17 cellular contexts compared by ENCODE assay signal in genomic region chr19:10987621-10988297, GRCh38. TPM values are rescaled to one million over a fixed set of nuclear protein-coding genes. Genes with fewer than 3 reads are reported as not detected.
DNase-seq lines count a peak whose midpoint lies in the region; ATAC-seq and TF ChIP-seq lines count a peak whose summit lies in the region.
"Had no signal": no experiment of that assay in that cellular context is flagged by ENCODE, and none has a peak within 500 bp of the region (broad histone marks: within the 10 kb centered on the region; RNA-seq: fewer than 3 reads in every experiment).

No MANE protein-coding gene starts in this region.

- H2BK120ac ChIP-seq in mesenchymal stem cell (ENCODE audit: low read depth, low read length), result no peak overlapping the region

- no peak overlapping the region for H3K27ac Mint-ChIP-seq in natural killer cell treated with Interleukin-12 subunit alpha and Interleukin-12 subunit beta and Interleukin-15 and Interleukin-18, amount 100 ng/mL, for 72 hours
- no peak overlapping the region for H3K27ac Mint-ChIP-seq in natural killer cell
- peak overlapping the region; percentile 19 for H3K27ac Mint-ChIP-seq in central memory CD8-positive, alpha-beta T cell (ENCODE audit: low read depth)
- H3K27ac Mint-ChIP-seq: HFFc6 had no signal

- H3K4me2 ChIP-seq in mesenchymal stem cell (ENCODE audit: low read length, poor library complexity, severe bottlenecking), result no peak overlapping the region
- H3K4me2 ChIP-seq: BLaER1 treated with 17β-estradiol and CSF1 and Interleukin-3, amounts not matched to agents 10 nM and 100 nM had no signal

- POLR2A ChIA-PET in RWPE1 (lab: Yijun Ruan, JAX; ENCODE audit: low non-redundant PET), result no interaction called here

- no peak overlapping the region for H2BK12ac ChIP-seq in mesenchymal stem cell (ENCODE audit: low read length in 2 of 2)

- H3K27ac ChIP-seq in RWPE1, result peak overlapping the region; percentile 0; the same call in 1 of the 2 replicates
- no peak overlapping the region for H3K27ac ChIP-seq in mesenchymal stem cell (ENCODE audit: low read length, poor library complexity, severe bottlenecking)
- H3K27ac ChIP-seq: BLaER1 treated with 17β-estradiol and CSF1 and Interleukin-3, amounts not matched to agents 10 nM and 100 nM; HL-60 had no signal

- no peak for TF ChIP-seq CTCF in natural killer cell (IDR thresholded peaks at IDR 0.05)
- no peak for TF ChIP-seq CTCF in RWPE1 (conservative IDR thresholded peaks at IDR 0.05; ENCODE audit: low read depth)

- peaks cover 7% of the 10 kb centered on the region for H3K36me3 Mint-ChIP-seq in natural killer cell treated with Interleukin-12 subunit alpha and Interleukin-12 subunit beta and Interleukin-15 and Interleukin-18, amount 100 ng/mL, for 72 hours
- H3K36me3 Mint-ChIP-seq in natural killer cell, result no peaks in the 10 kb centered on the region
- peaks cover 28% of the 10 kb centered on the region for H3K36me3 Mint-ChIP-seq in central memory CD8-positive, alpha-beta T cell (ENCODE audit: insufficient read depth)

- no peak overlapping the region for H3K9ac ChIP-seq in mesenchymal stem cell (ENCODE audit: low read length)
- H3K9ac ChIP-seq: BLaER1 treated with 17β-estradiol and CSF1 and Interleukin-3, amounts not matched to agents 10 nM and 100 nM had no signal

- CTCF ChIA-PET in RWPE1 (lab: Yijun Ruan, JAX), result interaction anchor here (0.8 to 0.9 kb wide), 2 partner anchors 50 to 51 kb away, joined by 4 to 5 read pairs; no protein-coding TSS in a partner anchor

- H3K18ac ChIP-seq in mesenchymal stem cell (ENCODE audit: low read depth in 1 of 2, low read length in 2 of 2), result no peak overlapping the region

- peaks cover 64% of the 10 kb centered on the region for H3K79me1 ChIP-seq in mesenchymal stem cell (replicated peaks; ENCODE audit: low read length, poor library complexity, severe bottlenecking)

- H3K27me3 ChIP-seq in mesenchymal stem cell (ENCODE audit: control insufficient read depth in 1 of 2, insufficient read depth in 1 of 2, low read length in 2 of 2), result no peaks in the 10 kb centered on the region
- H3K27me3 ChIP-seq: BLaER1 treated with 17β-estradiol and CSF1 and Interleukin-3, amounts not matched to agents 10 nM and 100 nM had no signal

- peaks cover 4 to 6% of the 10 kb centered on the region in 2 donors for H3K4me1 Mint-ChIP-seq in natural killer cell treated with Interleukin-12 subunit alpha and Interleukin-12 subunit beta and Interleukin-15 and Interleukin-18, amount 100 ng/mL, for 72 hours (ENCODE audit: low read depth in 2 of 2)
- peaks cover 2 to 4% of the 10 kb centered on the region in 2 donors for H3K4me1 Mint-ChIP-seq in natural killer cell
- no peaks in the 10 kb centered on the region for H3K4me1 Mint-ChIP-seq in central memory CD8-positive, alpha-beta T cell

- H2BK15ac ChIP-seq in mesenchymal stem cell (ENCODE audit: low read depth, poor library complexity, severe bottlenecking), result no peak overlapping the region

- H4K8ac ChIP-seq in mesenchymal stem cell (ENCODE audit: low read length), result no peak overlapping the region

- no peak overlapping the region for H3K4me3 Mint-ChIP-seq in natural killer cell treated with Interleukin-12 subunit alpha and Interleukin-12 subunit beta and Interleukin-15 and Interleukin-18, amount 100 ng/mL, for 72 hours
- H3K4me3 Mint-ChIP-seq in natural killer cell, result no peak overlapping the region
- no peak overlapping the region for H3K4me3 Mint-ChIP-seq in central memory CD8-positive, alpha-beta T cell
- H3K4me3 Mint-ChIP-seq: CD4-positive, CD25-positive, alpha-beta regulatory T cell; HFFc6 had no signal

- ATAC-seq in natural killer cell treated with Interleukin-12 subunit alpha and Interleukin-12 subunit beta and Interleukin-15 and Interleukin-18, amount 100 ng/mL, for 72 hours, result no peak
- no peak for ATAC-seq in natural killer cell
- no peak for ATAC-seq in central memory CD8-positive, alpha-beta T cell (replicated peaks; ENCODE audit: extremely low read depth, poor library complexity, severe bottlenecking)
- ATAC-seq in HG03175 (IDR thresholded peaks at IDR 0.05; ENCODE audit: unreplicated experiment), result no peak
- ATAC-seq: GM12878 had no signal

- H3K4me3 ChIP-seq in mesenchymal stem cell (ENCODE audit: insufficient read depth in 1 of 2, low read depth in 1 of 2, low read length in 2 of 2), result no peak overlapping the region
- H3K4me3 ChIP-seq: BLaER1 treated with 17β-estradiol and CSF1 and Interleukin-3, amounts not matched to agents 10 nM and 100 nM; GM12878; HAP-1 had no signal

- H3K14ac ChIP-seq in mesenchymal stem cell (ENCODE audit: low read length in 2 of 2), result no peak overlapping the region

- H4K91ac ChIP-seq in mesenchymal stem cell (ENCODE audit: low read length), result no peak overlapping the region

- no peak overlapping the region for H2BK5ac ChIP-seq in mesenchymal stem cell (ENCODE audit: low read depth, low read length, poor library complexity, severe bottlenecking)

- peak; percentile 44 for DNase-seq in natural killer cell treated with Interleukin-12 subunit alpha and Interleukin-12 subunit beta and Interleukin-15 and Interleukin-18, amount 100 ng/mL, for 72 hours (ENCODE audit: low spot score)
- DNase-seq in natural killer cell (no peak), RWPE1 (ENCODE audit: low spot score) (no peak), mesenchymal stem cell (no peak), DMS53 treated with DMSO at 0.1 percent for 48 hours (lab: John Stamatoyannopoulos, UW; ENCODE audit: unreplicated experiment) (no peak)
- no peak for DNase-seq in central memory CD8-positive, alpha-beta T cell (ENCODE audit: low spot score in 2 of 2)
- DNase-seq: ACHN; CD4-positive, CD25-positive, alpha-beta regulatory T cell; DMS 273 treated with DMSO at 0.1 percent for 48 hours; DMS79; GOT3; HFFc6 had no signal

- H3K27me3 Mint-ChIP-seq in natural killer cell treated with Interleukin-12 subunit alpha and Interleukin-12 subunit beta and Interleukin-15 and Interleukin-18, amount 100 ng/mL, for 72 hours, result no peaks in the 10 kb centered on the region
- no peaks in the 10 kb centered on the region for H3K27me3 Mint-ChIP-seq in natural killer cell (ENCODE audit: low read depth in 2 of 2)
- H3K27me3 Mint-ChIP-seq in central memory CD8-positive, alpha-beta T cell, result no peaks in the 10 kb centered on the region
- H3K27me3 Mint-ChIP-seq: CD4-positive, CD25-positive, alpha-beta regulatory T cell had no signal

- H3K36me3 ChIP-seq in mesenchymal stem cell (ENCODE audit: control insufficient read depth in 1 of 2, insufficient read depth in 2 of 2, low read depth in 1 of 2, low read length in 2 of 2), result peaks cover 81 to 85% of the 10 kb centered on the region in 2 experiments

- no peak overlapping the region for H2AFZ ChIP-seq in mesenchymal stem cell (ENCODE audit: low read depth, low read length)

- no peaks in the 10 kb centered on the region for H3K9me3 Mint-ChIP-seq in natural killer cell treated with Interleukin-12 subunit alpha and Interleukin-12 subunit beta and Interleukin-15 and Interleukin-18, amount 100 ng/mL, for 72 hours
- no peaks in the 10 kb centered on the region for H3K9me3 Mint-ChIP-seq in natural killer cell
- no peaks in the 10 kb centered on the region for H3K9me3 Mint-ChIP-seq in central memory CD8-positive, alpha-beta T cell
- H3K9me3 Mint-ChIP-seq: CD4-positive, CD25-positive, alpha-beta regulatory T cell; HFFc6 had no signal

- 99% methylated on average over 31 of the region's 31 CpGs for WGBS in mesenchymal stem cell

- no peak overlapping the region for H2AK5ac ChIP-seq in mesenchymal stem cell (ENCODE audit: low read length, severe bottlenecking)

- no peak overlapping the region for H3K23ac ChIP-seq in mesenchymal stem cell (ENCODE audit: low read length in 2 of 2)

- intact Hi-C loops in natural killer cell (cut with micrococcal nuclease), result no loop called here

- no peaks in the 10 kb centered on the region for H3K9me3 ChIP-seq in mesenchymal stem cell (ENCODE audit: control insufficient read depth, low read length)
- H3K9me3 ChIP-seq: BLaER1 treated with 17β-estradiol and CSF1 and Interleukin-3, amounts not matched to agents 10 nM and 100 nM; HAP-1 had no signal

- H3K4ac ChIP-seq in mesenchymal stem cell (ENCODE audit: low read depth in 1 of 2, low read length in 2 of 2), result no peak overlapping the region

- H3K4me1 ChIP-seq in mesenchymal stem cell (ENCODE audit: control insufficient read depth, insufficient read depth, low read depth, low read length), result no peaks in the 10 kb centered on the region
- H3K4me1 ChIP-seq: HAP-1 had no signal

RNA-seq across cellular contexts. Expression of gene SMARCA4, which starts 26.9 kb away (rescaled TPM):
- 100 to 1,000 TPM; 118 to 175 TPM for total RNA-seq in natural killer cell treated with Interleukin-12 subunit alpha and Interleukin-12 subunit beta and Interleukin-15 and Interleukin-18, amount 100 ng/mL, for 72 hours
- 10 to 100 TPM; 85.4 to 96.1 (median 93.6) TPM for total RNA-seq in natural killer cell
- polyA plus RNA-seq in mesenchymal stem cell (2013, experiment 1 of 2), result 67.2 TPM
- polyA plus RNA-seq in mesenchymal stem cell (2013, experiment 2 of 2), result 66.6 TPM

RNA-seq across cellular contexts. Expression of gene TIMM29, which starts 59.1 kb away (rescaled TPM):
- 10 to 100 TPM; 24.9 to 30.2 TPM for total RNA-seq in natural killer cell treated with Interleukin-12 subunit alpha and Interleukin-12 subunit beta and Interleukin-15 and Interleukin-18, amount 100 ng/mL, for 72 hours
- 10 to 100 TPM; 20.7 to 30.9 (median 24.1) TPM for total RNA-seq in natural killer cell
- polyA plus RNA-seq in mesenchymal stem cell (2013, experiment 1 of 2), result 20.0 TPM
- 22.7 TPM for polyA plus RNA-seq in mesenchymal stem cell (2013, experiment 2 of 2)

RNA-seq across cellular contexts. Expression of gene YIPF2, which starts 59.3 kb away (rescaled TPM):
- total RNA-seq in natural killer cell treated with Interleukin-12 subunit alpha and Interleukin-12 subunit beta and Interleukin-15 and Interleukin-18, amount 100 ng/mL, for 72 hours, result 10 to 100 TPM; 33.8 to 37.2 TPM
- total RNA-seq in natural killer cell, result 10 to 100 TPM; 26.4 to 27.8 (median 27.2) TPM
- 51.4 TPM for polyA plus RNA-seq in mesenchymal stem cell (2013, experiment 1 of 2)
- polyA plus RNA-seq in mesenchymal stem cell (2013, experiment 2 of 2), result 51.4 TPM
